ENCODE assay signal across 8 cellular contexts in genomic region chr12:132506730-132507538, GRCh38. TPM values are rescaled to one million over a fixed set of nuclear protein-coding genes. Genes with fewer than 3 reads are reported as not detected.
DNase-seq lines count a peak whose midpoint lies in the region; ATAC-seq, FAIRE-seq and TF ChIP-seq lines count a peak whose summit lies in the region.

No MANE protein-coding gene starts in this region.

- DNase-seq in NCI-H2227 (lab: John Stamatoyannopoulos, UW; ENCODE audit: unreplicated experiment) (peak; percentile 82), frontal cortex (ENCODE audit: low spot score in 2 of 2) (peak; percentile 83 to 87), posterior vena cava (ENCODE audit: low spot score) (peak; percentile 94), upper lobe of right lung (peak; percentile 87), HT-29 (ENCODE audit: low spot score) (no peak), omental fat pad (ENCODE audit: low spot score) (no peak)
- peak; percentile 36 for DNase-seq in activated T-helper 9 cell treated with anti-CD3 and anti-CD28 coated beads, Interleukin-2, amount 50 U/mL, for 16 hours (ENCODE audit: low read depth)

- H3K27me3 ChIP-seq in upper lobe of right lung: no peaks in the 10 kb centered on the region

- peaks cover 44% of the 10 kb centered on the region for H3K4me1 ChIP-seq in upper lobe of right lung

- TF ChIP-seq CTCF in upper lobe of right lung (IDR thresholded peaks at IDR 0.05) (no peak), omental fat pad (IDR thresholded peaks at IDR 0.05) (no peak)

- FAIRE-seq in frontal cortex (lab: Jason Lieb, UNC): no peak

- peak overlapping the region; percentile 66 for H3K27ac ChIP-seq in upper lobe of right lung

- peak overlapping the region; percentile 23 for H3K4me3 ChIP-seq in upper lobe of right lung

- ATAC-seq in GM18858 (IDR thresholded peaks at IDR 0.05; ENCODE audit: unreplicated experiment): peak; percentile 37
- peak; percentile 83 for ATAC-seq in upper lobe of right lung
- no peak for ATAC-seq in omental fat pad (ENCODE audit: low FRiP score)

- intact Hi-C loops in posterior vena cava (cut with DNase I): no loop called here
- intact Hi-C loops in upper lobe of right lung (cut with DNase I): no loop called here

- H3K9me3 ChIP-seq in upper lobe of right lung: no peaks in the 10 kb centered on the region

- peaks cover 6% of the 10 kb centered on the region for H3K36me3 ChIP-seq in upper lobe of right lung

RNA-seq across cellular contexts. Expression of gene FBRSL1, which starts 17.0 kb away (rescaled TPM):
- total RNA-seq in frontal cortex (4.1 TPM), posterior vena cava (10 to 100 TPM; 34.0 to 35.8 TPM), upper lobe of right lung (49.5 TPM), omental fat pad (10 to 100 TPM in 2 of 4 donors, 1 to 10 TPM in 2; 5.9 to 16.0 (median 9.4) TPM)
- total RNA-seq in HT-29 (2014; rRNA removed; shearing (Covaris generic)): 51.3 and 56.0 TPM in 2 replicates

Comparison
In these comparisons a context has a peak if more than half of its experiments do, and no peak if none do; other contexts are left out.
1. DNase-seq: peak in NCI-H2227 (single experiment), activated T-helper 9 cell treated with anti-CD3 and anti-CD28 coated beads, Interleukin-2, amount 50 U/mL, for 16 hours (single experiment), frontal cortex (2 of 2), posterior vena cava (single experiment) and upper lobe of right lung (single experiment); none in HT-29 (single experiment) and omental fat pad (single experiment).